In genomic region chr11:76592961-76593360, GRCh38 we compare ENCODE assay signal across 26 cellular contexts.
DNase-seq lines count a peak whose midpoint lies in the region; ATAC-seq and TF ChIP-seq lines count a peak whose summit lies in the region.
"Had no signal": no experiment of that assay in that cellular context is flagged by ENCODE, and none has a peak within 500 bp of the region (broad histone marks: within the 10 kb centered on the region; RNA-seq: fewer than 3 reads in every experiment).

No MANE protein-coding gene starts in this region.

- no peaks in the 10 kb centered on the region for H3K27me3 ChIP-seq in HCT116 (ENCODE audit: insufficient read depth, low read length)
- H3K27me3 ChIP-seq in rectal smooth muscle tissue (ENCODE audit: control insufficient read depth, insufficient read depth, low read length), result no peaks in the 10 kb centered on the region
- H3K27me3 ChIP-seq: BLaER1 treated with 17β-estradiol and CSF1 and Interleukin-3, amounts not matched to agents 10 nM and 100 nM; upper lobe of right lung had no signal

- peaks cover 1% of the 10 kb centered on the region for H3K36me3 Mint-ChIP-seq in activated T-helper 1 cell treated with anti-CD3 and anti-CD28 coated beads, Interleukin-12 subunit alpha, Interleukin-12 subunit beta, Interleukin-2, Interleukin-4 antibody, amounts not matched to agents 30 ng/mL and 10 ng/mL and 1 ng/mL, durations not matched to agents 14 hours and 24 hours and 36 hours (ENCODE audit: low read depth)
- H3K36me3 Mint-ChIP-seq: IgD-negative memory B cell; natural killer cell; stimulated activated naive B cell treated with anti-CD40 and anti-IgM and Interleukin-4, amounts not matched to agents 10 μg/mL and 1 μg/mL and 100 μg/mL, for 72 hours had no signal

- peaks cover 5% of the 10 kb centered on the region for H3K27me3 Mint-ChIP-seq in activated T-helper 1 cell treated with anti-CD3 and anti-CD28 coated beads, Interleukin-12 subunit alpha, Interleukin-12 subunit beta, Interleukin-2, Interleukin-4 antibody, amounts not matched to agents 30 ng/mL and 10 ng/mL and 1 ng/mL, durations not matched to agents 14 hours and 24 hours and 36 hours (ENCODE audit: insufficient read depth)

- H3K4me1 ChIP-seq in HCT116 (ENCODE audit: control insufficient read depth in 1 of 2, insufficient read depth in 2 of 2, low read length in 2 of 2) (peaks cover 0 to 7% of the 10 kb centered on the region in 2 experiments; a peak in 2 of 4 replicates), rectal smooth muscle tissue (ENCODE audit: control insufficient read depth, insufficient read depth, low read length) (no peaks in the 10 kb centered on the region)

- RAD21 ChIA-PET in HCT116 (lab: Charles Lee; ENCODE audit: low non-redundant PET in 1 of 2, low total read pairs in 2 of 2, uncharacterized antibody in 2 of 2, unreplicated experiment in 2 of 2), result no interaction called here

- CTCF ChIA-PET in HCT116 (lab: Charles Lee), result no interaction called here

- no TSS peak for BruUV-seq in HCT116 (replicated peaks; lab: Mats Ljungman, UMichigan)

- DNase-seq in HCT116 (ENCODE audit: low read depth, low spot score) (no peak), NCI-H748 treated with DMSO at 0.1 percent for 48 hours (lab: John Stamatoyannopoulos, UW) (peak; percentile 6), epithelial cell of prostate (ENCODE audit: low read depth, low spot score) (peak; percentile 14), NAMALWA (ENCODE audit: low spot score) (no peak)
- no peak for DNase-seq in activated T-helper 1 cell treated with anti-CD3 and anti-CD28 coated beads, Interleukin-12 subunit alpha, Interleukin-12 subunit beta, Interleukin-2, Interleukin-4 antibody, amounts not matched to agents 30 ng/mL and 10 ng/mL and 1 ng/mL, durations not matched to agents 14 hours and 24 hours and 36 hours (ENCODE audit: low spot score)
- DNase-seq: activated CD4-positive, alpha-beta T cell treated with anti-CD3 and anti-CD28 coated beads, Interleukin-2, amount 50 U/mL, for 4 hours; activated CD4-positive, CD25-positive, alpha-beta regulatory T cell; activated CD8-positive, alpha-beta memory T cell treated with anti-CD3 and anti-CD28 coated beads, Interleukin-2, amount 50 U/mL, for 48 hours; activated naive CD8-positive, alpha-beta T cell treated with anti-CD3 and anti-CD28 coated beads, Interleukin-2, amount 10 ng/mL, durations not matched to agents 7 days and 5 days; DMS79 treated with DMSO at 0.1 percent for 48 hours; effector memory CD4-positive, alpha-beta T cell; GDM1; GM23248; natural killer cell; NCI-H1694; occipital lobe; stimulated activated CD4-positive, alpha-beta T cell treated with anti-CD3 and anti-CD28 coated beads, Interleukin-15, amount 100 ng/mL, for 24 hours; stimulated activated naive B cell treated with anti-CD40 and anti-IgM and Interleukin-4, amounts not matched to agents 10 μg/mL and 1 μg/mL and 100 μg/mL, for 72 hours; upper lobe of right lung had no signal

- no peak for TF ChIP-seq CTCF in HCT116 (IDR thresholded peaks at IDR 0.05 in 2 of 3, conservative IDR thresholded peaks at IDR 0.05 in 1 of 3; ENCODE audit: borderline replicate concordance in 1 of 3, insufficient read depth in 1 of 3, low read depth in 2 of 3, low read length in 2 of 3)

- no peaks in the 10 kb centered on the region for H4K20me1 ChIP-seq in HCT116 (ENCODE audit: insufficient read depth)
- H4K20me1 ChIP-seq: BLaER1 treated with 17β-estradiol and CSF1 and Interleukin-3, amounts not matched to agents 10 nM and 100 nM had no signal

- no peak overlapping the region for H3K27ac ChIP-seq in HCT116 (ENCODE audit: low read depth, low read length)
- no peak overlapping the region for H3K27ac ChIP-seq in epithelial cell of prostate
- no peak overlapping the region for H3K27ac ChIP-seq in rectal smooth muscle tissue (ENCODE audit: low read depth, low read length)
- H3K27ac ChIP-seq: BLaER1 treated with 17β-estradiol and CSF1 and Interleukin-3, amounts not matched to agents 10 nM and 100 nM; coronary artery; GM23248; SK-N-MC; upper lobe of right lung had no signal

- H3K9me3 ChIP-seq in HCT116 (ENCODE audit: control insufficient read depth in 1 of 2, insufficient read depth in 1 of 2, low read depth in 1 of 2, low read length in 2 of 2), result no peaks in the 10 kb centered on the region
- H3K9me3 ChIP-seq: BLaER1 treated with 17β-estradiol and CSF1 and Interleukin-3, amounts not matched to agents 10 nM and 100 nM; upper lobe of right lung had no signal

- no peak overlapping the region for H2AFZ ChIP-seq in HCT116 (ENCODE audit: low read depth, low read length, poor library complexity, severe bottlenecking)
- H2AFZ ChIP-seq: GM23248 had no signal

- TF ChIP-seq RAD21 in HCT116 (IDR thresholded peaks at IDR 0.05; ENCODE audit: low read depth), result no peak

- peaks cover 2% of the 10 kb centered on the region for H3K9me3 Mint-ChIP-seq in activated T-helper 1 cell treated with anti-CD3 and anti-CD28 coated beads, Interleukin-12 subunit alpha, Interleukin-12 subunit beta, Interleukin-2, Interleukin-4 antibody, amounts not matched to agents 30 ng/mL and 10 ng/mL and 1 ng/mL, durations not matched to agents 14 hours and 24 hours and 36 hours
- H3K9me3 Mint-ChIP-seq: activated naive CD8-positive, alpha-beta T cell treated with anti-CD3 and anti-CD28 coated beads, Interleukin-2, amount 10 ng/mL, durations not matched to agents 7 days and 5 days; natural killer cell had no signal

- H3K9ac ChIP-seq in HCT116 (ENCODE audit: low read length) (no peak overlapping the region), rectal smooth muscle tissue (ENCODE audit: low read length) (no peak overlapping the region)
- H3K9ac ChIP-seq: BLaER1 treated with 17β-estradiol and CSF1 and Interleukin-3, amounts not matched to agents 10 nM and 100 nM; GM23248 had no signal

- H3K9me2 ChIP-seq in HCT116 (ENCODE audit: insufficient read depth), result no peaks in the 10 kb centered on the region

- H3K4me3 Mint-ChIP-seq in activated T-helper 1 cell treated with anti-CD3 and anti-CD28 coated beads, Interleukin-12 subunit alpha, Interleukin-12 subunit beta, Interleukin-2, Interleukin-4 antibody, amounts not matched to agents 30 ng/mL and 10 ng/mL and 1 ng/mL, durations not matched to agents 14 hours and 24 hours and 36 hours, result no peak overlapping the region
- H3K4me3 Mint-ChIP-seq: activated naive CD8-positive, alpha-beta T cell treated with anti-CD3 and anti-CD28 coated beads, Interleukin-2, amount 10 ng/mL, durations not matched to agents 7 days and 5 days; IgD-negative memory B cell; mesothelial cell of epicardium; natural killer cell; stimulated activated naive B cell treated with anti-CD40 and anti-IgM and Interleukin-4, amounts not matched to agents 10 μg/mL and 1 μg/mL and 100 μg/mL, for 72 hours had no signal

- ATAC-seq in HCT116, result peak; percentile 59
- ATAC-seq in GM18520 (IDR thresholded peaks at IDR 0.05; ENCODE audit: unreplicated experiment), result no peak
- ATAC-seq: natural killer cell; stimulated activated naive B cell treated with anti-CD40 and anti-IgM and Interleukin-4, amounts not matched to agents 10 μg/mL and 1 μg/mL and 100 μg/mL, for 72 hours; upper lobe of right lung had no signal

- no peak overlapping the region for H3K27ac Mint-ChIP-seq in activated T-helper 1 cell treated with anti-CD3 and anti-CD28 coated beads, Interleukin-12 subunit alpha, Interleukin-12 subunit beta, Interleukin-2, Interleukin-4 antibody, amounts not matched to agents 30 ng/mL and 10 ng/mL and 1 ng/mL, durations not matched to agents 14 hours and 24 hours and 36 hours
- H3K27ac Mint-ChIP-seq: activated naive CD8-positive, alpha-beta T cell treated with anti-CD3 and anti-CD28 coated beads, Interleukin-2, amount 10 ng/mL, durations not matched to agents 7 days and 5 days; mesothelial cell of epicardium; natural killer cell had no signal

- TF ChIP-seq POLR2A in HCT116 (IDR thresholded peaks at IDR 0.05; ENCODE audit: borderline replicate concordance, extremely low read depth, insufficient read depth, insufficient read length), result no peak

- H3K4me1 Mint-ChIP-seq in activated T-helper 1 cell treated with anti-CD3 and anti-CD28 coated beads, Interleukin-12 subunit alpha, Interleukin-12 subunit beta, Interleukin-2, Interleukin-4 antibody, amounts not matched to agents 30 ng/mL and 10 ng/mL and 1 ng/mL, durations not matched to agents 14 hours and 24 hours and 36 hours (ENCODE audit: low read depth), result peaks cover 78% of the 10 kb centered on the region
- H3K4me1 Mint-ChIP-seq: mesothelial cell of epicardium had no signal

- H3K4me2 ChIP-seq in HCT116 (ENCODE audit: low read length), result no peak overlapping the region; the same call in 1 of the 2 replicates
- H3K4me2 ChIP-seq: BLaER1 treated with 17β-estradiol and CSF1 and Interleukin-3, amounts not matched to agents 10 nM and 100 nM had no signal

- intact Hi-C loops in HCT116 (cut with micrococcal nuclease), result no loop called here
- intact Hi-C loops in activated T-helper 1 cell treated with anti-CD3 and anti-CD28 coated beads, Interleukin-12 subunit alpha, Interleukin-12 subunit beta, Interleukin-2, Interleukin-4 antibody, amounts not matched to agents 30 ng/mL and 10 ng/mL and 1 ng/mL, durations not matched to agents 14 hours and 24 hours and 36 hours (cut with micrococcal nuclease), result no loop called here

- no peaks in the 10 kb centered on the region for H3K36me3 ChIP-seq in HCT116 (ENCODE audit: control insufficient read depth in 1 of 2, insufficient read depth in 2 of 2, low read length in 2 of 2)
- no peaks in the 10 kb centered on the region for H3K36me3 ChIP-seq in rectal smooth muscle tissue (ENCODE audit: control insufficient read depth, insufficient read depth, low read length)
- H3K36me3 ChIP-seq: BLaER1 treated with 17β-estradiol and CSF1 and Interleukin-3, amounts not matched to agents 10 nM and 100 nM; upper lobe of right lung had no signal

- H3K4me3 ChIP-seq in HCT116 (replicated peaks in 1 of 2; ENCODE audit: low read depth in 1 of 2, low read length in 2 of 2) (no peak overlapping the region), rectal smooth muscle tissue (ENCODE audit: low read length) (peak overlapping the region; percentile 19)
- H3K4me3 ChIP-seq: BLaER1 treated with 17β-estradiol and CSF1 and Interleukin-3, amounts not matched to agents 10 nM and 100 nM; coronary artery; GM23248; SK-N-MC; upper lobe of right lung had no signal

- no peaks in the 10 kb centered on the region for H3K79me2 ChIP-seq in HCT116 (ENCODE audit: insufficient read depth, low read length)

- POLR2A ChIA-PET in HCT116 (lab: Charles Lee), result no interaction called here

TF ChIP-seq in HCT116, 20 proteins besides CTCF, POLR2A, EP300 and RAD21 (continues in another document):
- TF ChIP-seq CBX3 (IDR thresholded peaks at IDR 0.05; ENCODE audit: low read depth) (no peak), SRF (IDR thresholded peaks at IDR 0.05; ENCODE audit: low read depth) (no peak), ZFX (IDR thresholded peaks at IDR 0.05) (no peak), POLR2AphosphoS5 (IDR thresholded peaks at IDR 0.05; ENCODE audit: low read depth, low read length) (no peak), EZH2 (IDR thresholded peaks at IDR 0.05) (no peak), YY1 (IDR thresholded peaks at IDR 0.05; ENCODE audit: extremely low read depth, insufficient replicate concordance, low read depth, low read length) (no peak), ZNF274 (IDR thresholded peaks at IDR 0.05; ENCODE audit: low read depth, low read length) (no peak)

Comparison
In these comparisons a context has a peak if more than half of its experiments do, and no peak if none do; other contexts are left out.
1. DNase-seq: peak in NCI-H748 treated with DMSO at 0.1 percent for 48 hours (single experiment) and epithelial cell of prostate (single experiment); none in HCT116 (single experiment), activated T-helper 1 cell treated with anti-CD3 and anti-CD28 coated beads, Interleukin-12 subunit alpha, Interleukin-12 subunit beta, Interleukin-2, Interleukin-4 antibody, amounts not matched to agents 30 ng/mL and 10 ng/mL and 1 ng/mL, durations not matched to agents 14 hours and 24 hours and 36 hours (single experiment) and NAMALWA (single experiment).